ENCODE assay signal across 8 cellular contexts in genomic region chr11:64810271-64810890, GRCh38. TPM values are rescaled to one million over a fixed set of nuclear protein-coding genes. Genes with fewer than 3 reads are reported as not detected.
DNase-seq lines count a peak whose midpoint lies in the region; ATAC-seq, FAIRE-seq and TF ChIP-seq lines count a peak whose summit lies in the region.

Gene MEN1, minus strand, starts transcription at chr11:64810551. Its CDS starts 442 bp downstream, at chr11:64810109.

- H3K36me3 ChIP-seq in ascending aorta = peaks cover 8 to 20% of the 10 kb centered on the region in 2 donors

- no peak for TF ChIP-seq CTCF in GM12875 (IDR thresholded peaks at IDR 0.05; ENCODE audit: borderline replicate concordance, insufficient read depth, low read depth, low read length)
- TF ChIP-seq CTCF in ascending aorta (IDR thresholded peaks at IDR 0.05) = no peak

- H3K9me3 ChIP-seq in ascending aorta = no peaks in the 10 kb centered on the region
- no peaks in the 10 kb centered on the region for H3K9me3 ChIP-seq in right cardiac atrium (ENCODE audit: control insufficient read depth, low read length)

- intact Hi-C loops in ascending aorta (cut with DNase I) = loop anchor here (2.0 kb wide), 1 partner anchor 32 kb away; the partner anchor contains the start of gene SF1
- intact Hi-C loops in right cardiac atrium (cut with DNase I) = loop anchor here in 1 of 4 donors (10.0 kb wide), 1 partner anchor 324 kb away; the partner anchor contains the start of gene SYVN1

- under 1% methylated on average over 46 of the region's 46 CpGs for WGBS in right cardiac atrium

- H3K27ac ChIP-seq in ascending aorta (peak within 1 kb of the TSS; percentile 61 to 67), right cardiac atrium (ENCODE audit: low read length) (peak within 1 kb of the TSS; percentile 43)

- ATAC-seq in HG02885 (IDR thresholded peaks at IDR 0.05; ENCODE audit: poor library complexity, unreplicated experiment) = peak; percentile 77
- ATAC-seq in right cardiac atrium = peak; percentile 99

- H3K4me3 ChIP-seq in GM12875 (ENCODE audit: low read depth, low read length) (peak within 1 kb of the TSS; percentile 81), ascending aorta (peak within 1 kb of the TSS; percentile 87 to 91), right cardiac atrium (ENCODE audit: low read length) (peak within 1 kb of the TSS; percentile 96)

- FAIRE-seq in urothelium cell line (lab: Jason Lieb, UNC) = no peak

- peak; percentile 94 to 96 for DNase-seq in NCI-H1930 (lab: John Stamatoyannopoulos, UW)
- DNase-seq in T-helper 22 cell (ENCODE audit: low read depth) = peak; percentile 68
- peak; percentile 84 to 98 for DNase-seq in ascending aorta (ENCODE audit: low spot score in 2 of 2)
- peak; percentile 97 to 99 (median 98) for DNase-seq in right cardiac atrium
- peak; percentile 79 for DNase-seq in pulmonary artery endothelial cell (ENCODE audit: low read depth, low spot score)
- DNase-seq in urothelium cell line (ENCODE audit: low spot score) = peak; percentile 98

- H3K4me1 ChIP-seq in ascending aorta (peaks cover 0 to 9% of the 10 kb centered on the region in 2 donors), right cardiac atrium (ENCODE audit: control insufficient read depth, insufficient read depth, low read length) (peaks cover 4% of the 10 kb centered on the region)

- H3K27me3 ChIP-seq in ascending aorta = no peaks in the 10 kb centered on the region
- H3K27me3 ChIP-seq in right cardiac atrium (ENCODE audit: control insufficient read depth, insufficient read depth) = no peaks in the 10 kb centered on the region

RNA-seq across cellular contexts. Expression of gene MEN1, which starts in this region (rescaled TPM):
- total RNA-seq in ascending aorta = 36.6 TPM
- 10 to 100 TPM in 2 of 4 donors, 1 to 10 TPM in 2; 9.6 to 11.7 (median 10.1) TPM for total RNA-seq in right cardiac atrium
- polyA plus RNA-seq in right cardiac atrium = 10.1 TPM
- total RNA-seq in pulmonary artery endothelial cell = 17.0 and 26.2 TPM in 2 replicates

Comparison
In these comparisons a context has a peak if more than half of its experiments do, and no peak if none do; other contexts are left out.
1. Peak in every context shown above with its lines: DNase-seq, ATAC-seq, H3K4me3 ChIP-seq and H3K27ac ChIP-seq.